ENCODE assay signal across 8 cellular contexts in the genomic region with DNA sequence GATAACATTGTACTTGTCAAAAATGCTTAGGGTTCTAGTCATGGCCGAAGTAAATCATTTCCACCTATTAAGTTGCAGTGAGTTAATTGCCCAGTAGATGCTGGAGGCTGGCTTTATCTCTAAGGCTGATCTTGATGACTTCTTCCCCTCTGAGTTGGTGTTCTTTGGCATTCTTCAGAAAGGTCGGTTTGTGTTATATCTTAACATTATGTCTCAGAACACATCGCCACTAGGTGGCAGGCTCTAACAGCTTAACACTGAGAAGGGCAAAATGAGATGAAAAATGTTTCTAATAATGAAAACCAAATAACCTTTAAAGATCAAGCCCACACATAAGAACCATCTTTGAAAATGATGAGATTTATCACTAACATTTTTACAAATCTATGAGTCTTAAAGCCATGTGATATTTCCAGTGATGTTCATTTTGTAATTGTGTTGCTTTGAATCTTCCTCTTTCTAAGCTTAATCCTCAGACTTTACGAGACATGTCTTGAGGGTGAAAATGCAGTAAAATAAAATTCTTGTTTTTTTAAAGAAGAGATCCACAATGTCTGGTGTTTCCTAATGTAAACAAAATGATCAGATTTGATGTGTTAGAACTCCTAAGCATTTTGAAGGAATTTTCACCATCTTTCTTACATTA. TPM values are rescaled to one million over a fixed set of nuclear protein-coding genes. Genes with fewer than 3 reads are reported as not detected.
DNase-seq lines count a peak whose midpoint lies in the region; ATAC-seq lines count a peak whose summit lies in the region.

No MANE protein-coding gene starts in this region.

- peaks cover 66 to 73% of the 10 kb centered on the region in 2 donors for H3K36me3 Mint-ChIP-seq in CD4-positive, alpha-beta memory T cell
- H3K36me3 Mint-ChIP-seq in effector memory CD8-positive, alpha-beta T cell (ENCODE audit: insufficient read depth): peaks cover 50% of the 10 kb centered on the region

- H3K27me3 Mint-ChIP-seq in CD4-positive, alpha-beta memory T cell: no peaks in the 10 kb centered on the region
- H3K27me3 Mint-ChIP-seq in effector memory CD8-positive, alpha-beta T cell: no peaks in the 10 kb centered on the region

- no peak overlapping the region for H3K4me3 Mint-ChIP-seq in CD4-positive, alpha-beta memory T cell
- no peak overlapping the region for H3K4me3 Mint-ChIP-seq in effector memory CD8-positive, alpha-beta T cell

- H3K27ac Mint-ChIP-seq in CD4-positive, alpha-beta memory T cell: peak overlapping the region in 1 of 7 donors; percentile 58
- H3K27ac Mint-ChIP-seq in effector memory CD8-positive, alpha-beta T cell: no peak overlapping the region

- POLR2A ChIA-PET in CD4-positive, alpha-beta memory T cell (lab: Charles Lee; ENCODE audit: partially characterized antibody): no interaction called here

- H3K27me3 ChIP-seq in CD4-positive, alpha-beta memory T cell (ENCODE audit: insufficient read depth, low read length): no peaks in the 10 kb centered on the region
- H3K27me3 ChIP-seq in H7 (ENCODE audit: control insufficient read depth, insufficient read depth, low read length): no peaks in the 10 kb centered on the region

- ATAC-seq in effector memory CD8-positive, alpha-beta T cell (replicated peaks): peak; percentile 62
- ATAC-seq in GM21737 (IDR thresholded peaks at IDR 0.05; ENCODE audit: unreplicated experiment): no peak

- peaks cover 0 to 5% (median 4%) of the 10 kb centered on the region in 4 donors for H3K4me1 Mint-ChIP-seq in CD4-positive, alpha-beta memory T cell
- H3K4me1 Mint-ChIP-seq in effector memory CD8-positive, alpha-beta T cell (ENCODE audit: low read depth in 2 of 2): peaks cover 2 to 3% of the 10 kb centered on the region in 2 donors

- intact Hi-C loops in CD4-positive, alpha-beta memory T cell (cut with micrococcal nuclease): loop anchor here (5.0 to 10.0 kb wide), 2 partner anchors 1260 to 1532 kb away; partner anchors contain the start of gene PRKAB1

- H3K36me3 ChIP-seq in CD4-positive, alpha-beta memory T cell (ENCODE audit: insufficient read depth, low read length): peaks cover 23% of the 10 kb centered on the region
- H3K36me3 ChIP-seq in H7 (replicated peaks; ENCODE audit: control insufficient read depth, insufficient read depth, low read length): peaks cover 24% of the 10 kb centered on the region

- H3K9me3 Mint-ChIP-seq in CD4-positive, alpha-beta memory T cell: no peaks in the 10 kb centered on the region
- no peaks in the 10 kb centered on the region for H3K9me3 Mint-ChIP-seq in effector memory CD8-positive, alpha-beta T cell

- CTCF ChIA-PET in CD4-positive, alpha-beta memory T cell (lab: Charles Lee; ENCODE audit: partially characterized antibody): interaction anchor here (1.0 to 3.1 kb wide), 9 partner anchors 7 to 1140 kb away, joined by 3 to 23 read pairs (median 6); no protein-coding TSS in a partner anchor

- H3K27ac ChIP-seq in CD4-positive, alpha-beta memory T cell (ENCODE audit: low read depth, low read length): no peak overlapping the region

- peak; percentile 23 to 52 (median 37) for DNase-seq in CD4-positive, alpha-beta memory T cell
- DNase-seq in H7: peak; percentile 68
- DNase-seq in NCI-H460 (ENCODE audit: extremely low read depth, low read depth): peak; percentile 53
- peak; percentile 65 to 67 for DNase-seq in activated CD4-positive, alpha-beta T cell treated with anti-CD3 and anti-CD28 coated beads, Interleukin-2, amount 50 U/mL, for 48 hours
- DNase-seq in effector memory CD8-positive, alpha-beta T cell: peak; percentile 32 to 49 (median 37)
- DNase-seq in midbrain (lab: John Stamatoyannopoulos, UW): peak; percentile 54
- peak; percentile 18 for DNase-seq in stimulated activated naive CD4-positive, alpha-beta T cell treated with Interleukin-2 at 50 U/mL for 16 hours (lab: John Stamatoyannopoulos, UW)

- no peak overlapping the region for H3K4me3 ChIP-seq in CD4-positive, alpha-beta memory T cell (ENCODE audit: low read length in 2 of 2)
- H3K4me3 ChIP-seq in H7 (ENCODE audit: insufficient read depth, low read depth, low read length): no peak overlapping the region

- H3K9me3 ChIP-seq in CD4-positive, alpha-beta memory T cell (ENCODE audit: control insufficient read depth in 1 of 2, low read length in 2 of 2): no peaks in the 10 kb centered on the region

- H3K4me1 ChIP-seq in CD4-positive, alpha-beta memory T cell (ENCODE audit: insufficient read depth, low read length): no peaks in the 10 kb centered on the region

RNA-seq across cellular contexts. Expression of gene SUDS3, which starts 28.6 kb away (rescaled TPM):
- 10 to 100 TPM; 34.8 to 35.0 TPM for total RNA-seq in CD4-positive, alpha-beta memory T cell
- 10 to 100 TPM; 14.4 to 22.7 TPM for polyA plus RNA-seq in CD4-positive, alpha-beta memory T cell
- total RNA-seq in H7 (2014; rRNA removed; shearing (Covaris generic)): 33.9 and 42.4 TPM in 2 replicates
- total RNA-seq in NCI-H460 (2014; rRNA removed; shearing (Covaris generic)): 42.3 and 45.8 TPM in 2 replicates
- 52.4 and 58.9 TPM in 2 replicates for polyA plus RNA-seq in NCI-H460 (2014; cell fraction: nucleus; rRNA removed)

RNA-seq across cellular contexts. Expression of gene TAOK3, which starts 32.3 kb away (rescaled TPM):
- total RNA-seq in CD4-positive, alpha-beta memory T cell: 10 to 100 TPM; 74.8 to 76.0 TPM
- polyA plus RNA-seq in CD4-positive, alpha-beta memory T cell: 100 to 1,000 TPM in 1 of 2 donors, 10 to 100 TPM in 1; 47.9 to 141 TPM
- total RNA-seq in H7 (2014; rRNA removed; shearing (Covaris generic)): 3.5 and 5.9 TPM in 2 replicates
- 19.7 and 23.6 TPM in 2 replicates for total RNA-seq in NCI-H460 (2014; rRNA removed; shearing (Covaris generic))
- 9.1 and 20.9 TPM in 2 replicates for polyA plus RNA-seq in NCI-H460 (2014; cell fraction: nucleus; rRNA removed)

Comparison
In these comparisons a context has a peak if more than half of its experiments do, and no peak if none do; other contexts are left out.
1. DNase-seq: peak in every context shown above with its lines; median percentile 68 in H7; 66 in activated CD4-positive, alpha-beta T cell treated with anti-CD3 and anti-CD28 coated beads, Interleukin-2, amount 50 U/mL, for 48 hours; 54 in midbrain; 53 in NCI-H460; 37 in CD4-positive, alpha-beta memory T cell; 37 in effector memory CD8-positive, alpha-beta T cell; 18 in stimulated activated naive CD4-positive, alpha-beta T cell treated with Interleukin-2 at 50 U/mL for 16 hours.